ENCODE assay signal across 26 cellular contexts in the genomic region with DNA sequence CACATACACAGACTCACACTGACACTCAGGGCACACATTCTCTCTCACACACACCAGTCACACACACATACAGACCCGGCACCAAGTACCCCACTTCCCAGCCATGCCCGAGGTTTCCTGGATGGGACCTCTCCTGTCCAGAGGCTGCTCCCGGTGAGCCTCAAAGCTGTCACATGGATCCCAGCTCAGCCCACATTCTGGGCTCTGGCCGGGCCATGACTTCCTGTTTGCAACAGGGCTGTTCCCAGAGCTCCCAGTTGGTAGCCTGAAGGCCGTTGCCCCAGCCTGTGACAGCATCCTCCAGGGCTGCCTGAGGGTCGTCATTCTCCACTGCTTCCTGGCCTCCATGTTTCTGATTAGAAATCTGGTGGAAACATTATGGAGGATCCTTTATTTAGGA. TPM values are rescaled to one million over a fixed set of nuclear protein-coding genes. Genes with fewer than 3 reads are reported as not detected.
A peak's percentile ranks its signal among the peaks of the same experiment; 100 is the strongest.
DNase-seq lines count a peak whose midpoint lies in the region; ATAC-seq, FAIRE-seq and TF ChIP-seq lines count a peak whose summit lies in the region.
"Had no signal": no experiment of that assay in that cellular context is flagged by ENCODE, and none has a peak within 500 bp of the region (broad histone marks: within the 10 kb centered on the region; RNA-seq: fewer than 3 reads in every experiment).

No MANE protein-coding gene starts in this region.

- intact Hi-C loops in left ventricle myocardium superior (cut with micrococcal nuclease), result no loop called here
- intact Hi-C loops in endothelial cell of umbilical vein (cut with micrococcal nuclease), result no loop called here
- intact Hi-C loops in right lobe of liver (cut with DNase I), result no loop called here
- intact Hi-C loops in gastrocnemius medialis (cut with DNase I; ENCODE audit: low total_unique reads), result no loop called here

- H3K27ac ChIP-seq in right atrium auricular region (no peak overlapping the region), endothelial cell of umbilical vein (ENCODE audit: insufficient read depth, low read depth, low read length) (no peak overlapping the region), right lobe of liver (peak overlapping the region in 1 of 3 donors; percentile 43), gastrocnemius medialis (no peak overlapping the region)
- H3K27ac ChIP-seq: BLaER1 treated with 17β-estradiol and CSF1 and Interleukin-3, amounts not matched to agents 10 nM and 100 nM; SJCRH30 had no signal

- no peak for TF ChIP-seq CTCF in right atrium auricular region (IDR thresholded peaks at IDR 0.05)
- TF ChIP-seq CTCF in endothelial cell of umbilical vein (IDR thresholded peaks at IDR 0.05; ENCODE audit: extremely low read depth in 1 of 2, insufficient read depth in 1 of 2, low read depth in 1 of 2, low read length in 2 of 2), result no peak
- TF ChIP-seq CTCF in right lobe of liver (IDR thresholded peaks at IDR 0.05), result no peak
- TF ChIP-seq CTCF in gastrocnemius medialis (IDR thresholded peaks at IDR 0.05 in 4 of 5, conservative IDR thresholded peaks at IDR 0.05 in 1 of 5), result no peak

- ATAC-seq in left ventricle myocardium superior, result no peak
- ATAC-seq in right lobe of liver, result peak in 3 of 4 donors; percentile 10 to 36 (median 26)
- ATAC-seq in gastrocnemius medialis, result no peak
- ATAC-seq: K562, Right ventricle myocardium inferior had no signal

- H3K9ac ChIP-seq in endothelial cell of umbilical vein (replicated peaks; ENCODE audit: extremely low read depth, insufficient read depth, low read length), result no peak overlapping the region
- H3K9ac ChIP-seq: BLaER1 treated with 17β-estradiol and CSF1 and Interleukin-3, amounts not matched to agents 10 nM and 100 nM had no signal

- no peak overlapping the region for H3K4me3 ChIP-seq in right atrium auricular region
- H3K4me3 ChIP-seq in endothelial cell of umbilical vein (replicated peaks in 1 of 3; ENCODE audit: insufficient read depth in 1 of 3, low read depth in 1 of 3, low read length in 3 of 3), result no peak overlapping the region
- H3K4me3 ChIP-seq in right lobe of liver, result peak overlapping the region in 1 of 3 donors; percentile 62
- no peak overlapping the region for H3K4me3 ChIP-seq in gastrocnemius medialis
- H3K4me3 ChIP-seq: BLaER1 treated with 17β-estradiol and CSF1 and Interleukin-3, amounts not matched to agents 10 nM and 100 nM; K562; SJCRH30 had no signal

- no peak overlapping the region for H3K4me2 ChIP-seq in endothelial cell of umbilical vein (ENCODE audit: insufficient read depth, low read length)

- BruUV-seq in endothelial cell of umbilical vein (replicated peaks; lab: Mats Ljungman, UMichigan), result no TSS peak

- dilution Hi-C loops in endothelial cell of umbilical vein (cut with MboI; ENCODE audit: extremely low pct_ligation_motif_present, low sequenced_read_pairs), result no loop called here

- peak; percentile 4 for DNase-seq in left ventricle myocardium superior
- no peak for DNase-seq in right atrium auricular region (ENCODE audit: low spot score)
- no peak for DNase-seq in endothelial cell of umbilical vein (ENCODE audit: low read depth, low spot score)
- DNase-seq in right lobe of liver, result peak in 2 of 3 donors; percentile 63 to 73
- DNase-seq in activated gamma-delta T cell treated with Interleukin-2 at 50 U/mL for 16 hours, result no peak
- no peak for DNase-seq in gastrocnemius medialis
- no peak for DNase-seq in stimulated activated CD4-positive, alpha-beta T cell treated with anti-CD3 and anti-CD28 coated beads, Interleukin-4, amount 100 ng/mL, for 24 hours
- no peak for DNase-seq in NCI-H774 (lab: John Stamatoyannopoulos, UW)
- DNase-seq: AML-193; CD4-positive, alpha-beta T cell; Kasumi-1; NCI-H1105; NCI-H1436 treated with DMSO at 0.1 percent for 48 hours; NCI-H187 treated with DMSO at 0.1 percent for 48 hours; NCI-H2107; NCI-H524; NCI-H748 treated with DMSO at 0.1 percent for 48 hours; SJCRH30 had no signal

- CTCF ChIA-PET in endothelial cell of umbilical vein (lab: Charles Lee), result no interaction called here

- TF ChIP-seq POLR2A in endothelial cell of umbilical vein (IDR thresholded peaks at IDR 0.05; ENCODE audit: low read depth, low read length) (no peak), right lobe of liver (IDR thresholded peaks at IDR 0.05) (no peak), gastrocnemius medialis (IDR thresholded peaks at IDR 0.05) (no peak)

- H3K79me2 ChIP-seq in endothelial cell of umbilical vein (ENCODE audit: control insufficient read depth, insufficient read depth, low read length), result no peaks in the 10 kb centered on the region

- FAIRE-seq in endothelial cell of umbilical vein (lab: Jason Lieb, UNC), result peak; percentile 46
- FAIRE-seq: A204.1, D721Med, H54 had no signal

- no peaks in the 10 kb centered on the region for H4K20me1 ChIP-seq in endothelial cell of umbilical vein (replicated peaks; ENCODE audit: control insufficient read depth, extremely low read depth, insufficient read depth, low read length)
- H4K20me1 ChIP-seq: BLaER1 treated with 17β-estradiol and CSF1 and Interleukin-3, amounts not matched to agents 10 nM and 100 nM had no signal

- H3K9me3 ChIP-seq in right atrium auricular region (no peaks in the 10 kb centered on the region), endothelial cell of umbilical vein (replicated peaks; ENCODE audit: control insufficient read depth, insufficient read depth, low read length) (no peaks in the 10 kb centered on the region), right lobe of liver (no peaks in the 10 kb centered on the region), gastrocnemius medialis (no peaks in the 10 kb centered on the region)
- H3K9me3 ChIP-seq: BLaER1 treated with 17β-estradiol and CSF1 and Interleukin-3, amounts not matched to agents 10 nM and 100 nM; SJCRH30 had no signal

- H3K27me3 ChIP-seq in right atrium auricular region (no peaks in the 10 kb centered on the region), endothelial cell of umbilical vein (ENCODE audit: control insufficient read depth in 2 of 2, insufficient read depth in 2 of 2, low read length in 2 of 2) (no peaks in the 10 kb centered on the region), right lobe of liver (no peaks in the 10 kb centered on the region), gastrocnemius medialis (no peaks in the 10 kb centered on the region)
- H3K27me3 ChIP-seq: BLaER1 treated with 17β-estradiol and CSF1 and Interleukin-3, amounts not matched to agents 10 nM and 100 nM; SJCRH30 had no signal

- H3K4me1 ChIP-seq in right atrium auricular region, result no peaks in the 10 kb centered on the region
- H3K4me1 ChIP-seq in endothelial cell of umbilical vein (ENCODE audit: control insufficient read depth, extremely low read depth, insufficient read depth, low read length), result no peaks in the 10 kb centered on the region
- H3K4me1 ChIP-seq in right lobe of liver, result peaks cover 0 to 8% (median 3%) of the 10 kb centered on the region in 4 donors
- no peaks in the 10 kb centered on the region for H3K4me1 ChIP-seq in gastrocnemius medialis
- H3K4me1 ChIP-seq: SJCRH30 had no signal

- in situ Hi-C loops in gastrocnemius medialis (cut with MboI; ENCODE audit: low sequenced_read_pairs in 4 of 4), result no loop called here

- no peaks in the 10 kb centered on the region for H3K36me3 ChIP-seq in right atrium auricular region
- no peaks in the 10 kb centered on the region for H3K36me3 ChIP-seq in endothelial cell of umbilical vein (ENCODE audit: control insufficient read depth in 2 of 2, extremely low read depth in 1 of 2, insufficient read depth in 2 of 2, low read length in 2 of 2)
- peaks cover 0 to 10% (median 0%) of the 10 kb centered on the region in 4 donors for H3K36me3 ChIP-seq in right lobe of liver
- no peaks in the 10 kb centered on the region for H3K36me3 ChIP-seq in gastrocnemius medialis
- H3K36me3 ChIP-seq: SJCRH30 had no signal

- H3K9me1 ChIP-seq in endothelial cell of umbilical vein (replicated peaks; ENCODE audit: control insufficient read depth, extremely low read depth, insufficient read depth, low read length), result no peaks in the 10 kb centered on the region

- POLR2A ChIA-PET in endothelial cell of umbilical vein (lab: Charles Lee), result no interaction called here

- WGBS in right lobe of liver (ENCODE audit: insufficient coverage, low coverage, low lambda C conversion rate, missing lambda C conversion rate), result 16% methylated on average over 5 of the region's 6 CpGs

- no peak overlapping the region for H2AFZ ChIP-seq in endothelial cell of umbilical vein (ENCODE audit: low read depth, low read length)

TF ChIP-seq in endothelial cell of umbilical vein, 7 proteins besides CTCF, POLR2A, EP300 and RAD21 (continues in another document):
- TF ChIP-seq POLR2AphosphoS5 (IDR thresholded peaks at IDR 0.05; ENCODE audit: insufficient read depth, low read depth, low read length) (no peak), JUN (IDR thresholded peaks at IDR 0.05; ENCODE audit: borderline replicate concordance, insufficient read depth, insufficient read length, low read depth) (no peak), GATA2 (IDR thresholded peaks at IDR 0.05; ENCODE audit: insufficient read depth, insufficient read length, low read depth, low read length) (no peak), MYC (IDR thresholded peaks at IDR 0.05; ENCODE audit: low read depth, low read length) (no peak)

RNA-seq across cellular contexts. Expression of gene CYP2D6, which starts 14.6 kb away (rescaled TPM):
- not detected for total RNA-seq in left ventricle myocardium superior
- total RNA-seq in right atrium auricular region, result not detected
- total RNA-seq in endothelial cell of umbilical vein, result 0.91 and 0.97 TPM in 2 replicates
- polyA plus RNA-seq in endothelial cell of umbilical vein, result 0.25 TPM in 2 replicates
- 0.06 TPM in 1 of 2 replicates, not detected in the other for polyA plus RNA-seq in endothelial cell of umbilical vein (2011; cell fraction: cytosol; rRNA removed)
- 3.4 and 4.2 TPM in 2 replicates for polyA plus RNA-seq in endothelial cell of umbilical vein (2011; cell fraction: nucleus; rRNA removed)
- polyA plus RNA-seq in endothelial cell of umbilical vein (2012), result 0.34 and 0.40 TPM in 2 replicates
- 0.13 and 0.68 TPM in 2 replicates for polyA minus RNA-seq in endothelial cell of umbilical vein
- not detected for polyA minus RNA-seq in endothelial cell of umbilical vein (2011; cell fraction: cytosol; rRNA and poly(A)+ RNA removed)
- polyA minus RNA-seq in endothelial cell of umbilical vein (2011; cell fraction: nucleus; rRNA and poly(A)+ RNA removed), result 0.67 and 0.87 TPM in 2 replicates
- total RNA-seq in right lobe of liver, result 100 to 1,000 TPM; 104 to 400 (median 283) TPM
- under 1 TPM in 2 of 4 donors, not detected in 2; 0.15 to 0.24 TPM for total RNA-seq in gastrocnemius medialis
- total RNA-seq: M059J, Right ventricle myocardium inferior, RPMI7951 had no signal

RNA-seq across cellular contexts. Expression of gene NDUFA6, which starts 54.6 kb away (rescaled TPM):
- total RNA-seq in left ventricle myocardium superior (316 TPM), right atrium auricular region (100 to 1,000 TPM; 143 to 185 TPM), endothelial cell of umbilical vein (84.9 and 95.7 TPM in 2 replicates), right lobe of liver (10 to 100 TPM; 34.9 to 67.5 (median 51.6) TPM), gastrocnemius medialis (100 to 1,000 TPM; 117 to 139 (median 125) TPM)
- 44.4 and 66.1 TPM in 2 replicates for polyA plus RNA-seq in endothelial cell of umbilical vein
- 87.8 and 105 TPM in 2 replicates for polyA plus RNA-seq in endothelial cell of umbilical vein (2011; cell fraction: cytosol; rRNA removed)
- 28.6 and 40.5 TPM in 2 replicates for polyA plus RNA-seq in endothelial cell of umbilical vein (2011; cell fraction: nucleus; rRNA removed)
- polyA plus RNA-seq in endothelial cell of umbilical vein (2012), result 80.3 and 138 TPM in 2 replicates
- polyA minus RNA-seq in endothelial cell of umbilical vein, result 17.4 and 26.4 TPM in 2 replicates
- polyA minus RNA-seq in endothelial cell of umbilical vein (2011; cell fraction: cytosol; rRNA and poly(A)+ RNA removed), result 21.7 TPM
- polyA minus RNA-seq in endothelial cell of umbilical vein (2011; cell fraction: nucleus; rRNA and poly(A)+ RNA removed), result 9.0 and 15.1 TPM in 2 replicates

Comparison
In these comparisons a context has a peak if more than half of its experiments do, and no peak if none do; other contexts are left out.
1. DNase-seq: peak in left ventricle myocardium superior (single experiment) and right lobe of liver (2 of 3); none in right atrium auricular region (single experiment), endothelial cell of umbilical vein (single experiment), activated gamma-delta T cell treated with Interleukin-2 at 50 U/mL for 16 hours (single experiment), gastrocnemius medialis (0 of 2), stimulated activated CD4-positive, alpha-beta T cell treated with anti-CD3 and anti-CD28 coated beads, Interleukin-4, amount 100 ng/mL, for 24 hours (single experiment) and NCI-H774 (single experiment).
2. ATAC-seq: peak in right lobe of liver (3 of 4); none in left ventricle myocardium superior (single experiment) and gastrocnemius medialis (0 of 2).
3. RNA of gene CYP2D6, which starts 14.6 kb away (total RNA-seq): 104 to 400 TPM in right lobe of liver; 0.91 to 0.97 TPM in endothelial cell of umbilical vein, 0.15 to 0.24 TPM in gastrocnemius medialis, not detected in right atrium auricular region and not detected in left ventricle myocardium superior (single experiment); every median in the first group is over 10 times any median in the second.